In genomic region chr7:124643196-124643850, GRCh38 we compare ENCODE assay signal across 22 cellular contexts.
DNase-seq lines count a peak whose midpoint lies in the region; FAIRE-seq and TF ChIP-seq lines count a peak whose summit lies in the region.
"Had no signal": no experiment of that assay in that cellular context is flagged by ENCODE, and none has a peak within 500 bp of the region (broad histone marks: within the 10 kb centered on the region; RNA-seq: fewer than 3 reads in every experiment).

No MANE protein-coding gene starts in this region.

- H2BK120ac ChIP-seq in mesenchymal stem cell (ENCODE audit: low read depth, low read length): no peak overlapping the region

- no peak overlapping the region for H2BK15ac ChIP-seq in mesenchymal stem cell (ENCODE audit: low read depth, poor library complexity, severe bottlenecking)

- H4K8ac ChIP-seq in mesenchymal stem cell (ENCODE audit: low read length): no peak overlapping the region

- no peak overlapping the region for H3K23ac ChIP-seq in mesenchymal stem cell (ENCODE audit: low read length in 2 of 2)

- H2AFZ ChIP-seq in mesenchymal stem cell (ENCODE audit: low read depth, low read length): no peak overlapping the region

- H3K9me3 ChIP-seq in mesenchymal stem cell (ENCODE audit: control insufficient read depth, low read length): peaks cover 3% of the 10 kb centered on the region
- no peaks in the 10 kb centered on the region for H3K9me3 ChIP-seq in spleen
- no peaks in the 10 kb centered on the region for H3K9me3 ChIP-seq in CD4-positive, alpha-beta memory T cell (ENCODE audit: control insufficient read depth in 1 of 2, low read length in 2 of 2)
- H3K9me3 ChIP-seq: BLaER1, Peyer's patch, SJCRH30 had no signal

- no peak overlapping the region for H2BK12ac ChIP-seq in mesenchymal stem cell (ENCODE audit: low read length in 2 of 2)

- H3K4me1 Mint-ChIP-seq in CD4-positive, alpha-beta memory T cell: no peaks in the 10 kb centered on the region

- in situ Hi-C loops in SK-MEL-5 (cut with HindIII; ENCODE audit: low pct_unique_long_range_greater_than_20kb, low sequenced_read_pairs): no loop called here

- H2BK5ac ChIP-seq in mesenchymal stem cell (ENCODE audit: low read depth, low read length, poor library complexity, severe bottlenecking): no peak overlapping the region

- no peak overlapping the region for H3K9ac ChIP-seq in mesenchymal stem cell (ENCODE audit: low read length)
- H3K9ac ChIP-seq: BLaER1 had no signal

- H3K14ac ChIP-seq in mesenchymal stem cell (ENCODE audit: low read length in 2 of 2): no peak overlapping the region

- no peak for TF ChIP-seq CTCF in spleen (IDR thresholded peaks at IDR 0.05 in 8 of 11, conservative IDR thresholded peaks at IDR 0.05 in 3 of 11)

- H3K4me1 ChIP-seq in mesenchymal stem cell (ENCODE audit: control insufficient read depth, insufficient read depth, low read depth, low read length) (no peaks in the 10 kb centered on the region), spleen (no peaks in the 10 kb centered on the region)
- no peaks in the 10 kb centered on the region for H3K4me1 ChIP-seq in CD4-positive, alpha-beta memory T cell (ENCODE audit: insufficient read depth, low read length)
- H3K4me1 ChIP-seq: BLaER1, Peyer's patch, SJCRH30 had no signal

- POLR2A ChIA-PET in CD4-positive, alpha-beta memory T cell (lab: Charles Lee; ENCODE audit: partially characterized antibody): no interaction called here

- no peak overlapping the region for H3K27ac ChIP-seq in mesenchymal stem cell (ENCODE audit: low read length, poor library complexity, severe bottlenecking)
- no peak overlapping the region for H3K27ac ChIP-seq in spleen
- H3K27ac ChIP-seq in CD4-positive, alpha-beta memory T cell (ENCODE audit: low read depth, low read length): no peak overlapping the region
- H3K27ac ChIP-seq: BLaER1, Peyer's patch, SJCRH30 had no signal

- no peak overlapping the region for H3K27ac Mint-ChIP-seq in CD4-positive, alpha-beta memory T cell
- H3K27ac Mint-ChIP-seq: CD4-positive, alpha-beta T cell had no signal

- CTCF ChIA-PET in CD4-positive, alpha-beta memory T cell (lab: Charles Lee; ENCODE audit: partially characterized antibody): no interaction called here

- H3K4me3 Mint-ChIP-seq in CD4-positive, alpha-beta memory T cell: no peak overlapping the region
- H3K4me3 Mint-ChIP-seq: CD4-positive, alpha-beta T cell had no signal

- TF ChIP-seq POLR2A in spleen (IDR thresholded peaks at IDR 0.05): no peak

- no peak overlapping the region for H3K4me2 ChIP-seq in mesenchymal stem cell (ENCODE audit: low read length, poor library complexity, severe bottlenecking)
- H3K4me2 ChIP-seq: BLaER1 had no signal

- no peak overlapping the region for H4K91ac ChIP-seq in mesenchymal stem cell (ENCODE audit: low read length)

- H3K27me3 Mint-ChIP-seq in CD4-positive, alpha-beta memory T cell: no peaks in the 10 kb centered on the region
- H3K27me3 Mint-ChIP-seq: CD4-positive, alpha-beta T cell had no signal

- no peaks in the 10 kb centered on the region for H3K36me3 ChIP-seq in mesenchymal stem cell (ENCODE audit: control insufficient read depth in 1 of 2, insufficient read depth in 2 of 2, low read depth in 1 of 2, low read length in 2 of 2)
- no peaks in the 10 kb centered on the region for H3K36me3 ChIP-seq in spleen
- no peaks in the 10 kb centered on the region for H3K36me3 ChIP-seq in CD4-positive, alpha-beta memory T cell (ENCODE audit: insufficient read depth, low read length)
- H3K36me3 ChIP-seq: BLaER1, Peyer's patch, SJCRH30 had no signal

- no peaks in the 10 kb centered on the region for H3K79me1 ChIP-seq in mesenchymal stem cell (replicated peaks; ENCODE audit: low read length, poor library complexity, severe bottlenecking)

- H3K4me3 ChIP-seq in mesenchymal stem cell (ENCODE audit: insufficient read depth in 1 of 2, low read depth in 1 of 2, low read length in 2 of 2) (no peak overlapping the region), spleen (no peak overlapping the region)
- H3K4me3 ChIP-seq in CD4-positive, alpha-beta memory T cell (ENCODE audit: low read length in 2 of 2): no peak overlapping the region
- H3K4me3 ChIP-seq: BLaER1, Peyer's patch, SJCRH30 had no signal

- peaks cover 0 to 4% (median 0%) of the 10 kb centered on the region in 8 donors for H3K9me3 Mint-ChIP-seq in CD4-positive, alpha-beta memory T cell
- H3K9me3 Mint-ChIP-seq: CD4-positive, alpha-beta T cell had no signal

- intact Hi-C loops in spleen (cut with DNase I; ENCODE audit: low total_unique reads): no loop called here
- intact Hi-C loops in CD4-positive, alpha-beta memory T cell (cut with micrococcal nuclease): no loop called here

- H3K18ac ChIP-seq in mesenchymal stem cell (ENCODE audit: low read depth in 1 of 2, low read length in 2 of 2): no peak overlapping the region

- no peak overlapping the region for H2AK5ac ChIP-seq in mesenchymal stem cell (ENCODE audit: low read length, severe bottlenecking)

- peak; percentile 100 for DNase-seq in SK-MEL-5 (ENCODE audit: low read depth, low spot score)
- DNase-seq in epidermal melanocyte (ENCODE audit: insufficient read length, low spot score): peak; percentile 51
- DNase-seq in mesenchymal stem cell: peak; percentile 3
- DNase-seq in superior temporal gyrus (ENCODE audit: extremely low spot score): peak; percentile 88
- no peak for DNase-seq in spleen
- DNase-seq in urothelium cell line (ENCODE audit: low spot score): no peak
- DNase-seq in CD4-positive, alpha-beta memory T cell: no peak
- DNase-seq: Calu3; CD4-positive, alpha-beta T cell; DMS153; EL; IMR-90; NCI-H1105; NCI-H146; NCI-H2029; NCI-H2227 treated with DMSO at 0.1 percent for 48 hours; NCI-H510A; NCI-H774; Peyer's patch; SJCRH30 had no signal

- H3K27me3 ChIP-seq in mesenchymal stem cell (ENCODE audit: control insufficient read depth in 1 of 2, insufficient read depth in 1 of 2, low read length in 2 of 2) (no peaks in the 10 kb centered on the region), spleen (replicated peaks in 1 of 7) (no peaks in the 10 kb centered on the region)
- H3K27me3 ChIP-seq in CD4-positive, alpha-beta memory T cell (ENCODE audit: insufficient read depth, low read length): no peaks in the 10 kb centered on the region
- H3K27me3 ChIP-seq: BLaER1, Peyer's patch, SJCRH30 had no signal

- H3K36me3 Mint-ChIP-seq in CD4-positive, alpha-beta memory T cell: no peaks in the 10 kb centered on the region

- no peak for FAIRE-seq in urothelium cell line (lab: Jason Lieb, UNC)
- FAIRE-seq: H1 had no signal

- H3K4ac ChIP-seq in mesenchymal stem cell (ENCODE audit: low read depth in 1 of 2, low read length in 2 of 2): no peak overlapping the region

Comparison
In these comparisons a context has a peak if more than half of its experiments do, and no peak if none do; other contexts are left out.
1. DNase-seq: peak in SK-MEL-5 (single experiment), epidermal melanocyte (single experiment), mesenchymal stem cell (single experiment) and superior temporal gyrus (single experiment); none in spleen (single experiment), urothelium cell line (single experiment) and CD4-positive, alpha-beta memory T cell (0 of 5).